Comparison of ENCODE assay signal across 8 cellular contexts in the genomic region with DNA sequence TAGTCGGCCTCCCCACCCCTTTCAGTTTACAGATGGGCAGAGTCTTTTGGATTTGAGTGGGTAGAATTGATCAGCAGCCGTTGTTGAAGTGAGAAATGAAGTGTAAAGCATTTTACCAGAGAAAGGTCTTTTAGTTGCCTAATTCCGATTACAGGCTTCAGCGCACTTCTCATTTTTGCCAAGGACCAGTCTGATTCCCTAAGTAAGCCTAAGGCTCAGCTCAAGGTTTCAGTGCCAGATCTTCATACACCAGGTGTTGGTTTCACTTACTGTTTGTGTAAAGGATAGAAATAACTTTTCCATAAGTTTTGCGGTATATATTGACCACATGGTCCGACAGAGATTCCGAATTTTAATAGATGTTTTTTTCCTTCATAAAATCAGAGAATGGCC.
DNase-seq lines count a peak whose midpoint lies in the region; ATAC-seq and TF ChIP-seq lines count a peak whose summit lies in the region.

No MANE protein-coding gene starts in this region.

- no peak overlapping the region for H2BK120ac ChIP-seq in mesenchymal stem cell (ENCODE audit: low read depth, low read length)

- peaks cover 21% of the 10 kb centered on the region for H3K4me1 ChIP-seq in cardiac muscle cell (ENCODE audit: low read depth)
- H3K4me1 ChIP-seq in adrenal gland (replicated peaks in 1 of 2), result peaks cover 28 to 62% of the 10 kb centered on the region in 2 donors
- H3K4me1 ChIP-seq in mesenchymal stem cell (ENCODE audit: control insufficient read depth, insufficient read depth, low read depth, low read length), result peaks cover 9% of the 10 kb centered on the region
- peaks cover 15 to 24% of the 10 kb centered on the region in 2 donors for H3K4me1 ChIP-seq in uterus

- H3K36me3 ChIP-seq in cardiac muscle cell (no peaks in the 10 kb centered on the region), adrenal gland (replicated peaks in 1 of 2) (no peaks in the 10 kb centered on the region), mesenchymal stem cell (ENCODE audit: control insufficient read depth in 1 of 2, insufficient read depth in 2 of 2, low read depth in 1 of 2, low read length in 2 of 2) (peaks cover 0 to 7% of the 10 kb centered on the region in 2 experiments), uterus (no peaks in the 10 kb centered on the region)

- H2AK5ac ChIP-seq in mesenchymal stem cell (ENCODE audit: low read length, severe bottlenecking), result peak overlapping the region; percentile 91

- H3K27ac ChIP-seq in cardiac muscle cell, result peak overlapping the region; percentile 91
- peak overlapping the region in 3 of 5 donors; percentile 28 to 93 (median 83) for H3K27ac ChIP-seq in adrenal gland
- H3K27ac ChIP-seq in mesenchymal stem cell (ENCODE audit: low read length, poor library complexity, severe bottlenecking), result peak overlapping the region; percentile 96
- H3K27ac ChIP-seq in uterus, result peak overlapping the region; percentile 91 to 93

- TF ChIP-seq CTCF in cardiac muscle cell (IDR thresholded peaks at IDR 0.05; ENCODE audit: low read depth, low read length) (no peak), adrenal gland (IDR thresholded peaks at IDR 0.05) (no peak), uterus (IDR thresholded peaks at IDR 0.05) (no peak)

- H3K14ac ChIP-seq in mesenchymal stem cell (ENCODE audit: low read length in 2 of 2), result no peak overlapping the region

- H3K27me3 ChIP-seq in cardiac muscle cell (no peaks in the 10 kb centered on the region), adrenal gland (no peaks in the 10 kb centered on the region), mesenchymal stem cell (ENCODE audit: control insufficient read depth in 1 of 2, insufficient read depth in 1 of 2, low read length in 2 of 2) (no peaks in the 10 kb centered on the region), uterus (no peaks in the 10 kb centered on the region)

- H2AFZ ChIP-seq in mesenchymal stem cell (ENCODE audit: low read depth, low read length), result no peak overlapping the region

- TF ChIP-seq POLR2A in adrenal gland (IDR thresholded peaks at IDR 0.05) (no peak), uterus (IDR thresholded peaks at IDR 0.05) (no peak)

- H3K4ac ChIP-seq in mesenchymal stem cell (ENCODE audit: low read depth in 1 of 2, low read length in 2 of 2), result no peak overlapping the region

- H3K18ac ChIP-seq in mesenchymal stem cell (ENCODE audit: low read depth in 1 of 2, low read length in 2 of 2), result no peak overlapping the region

- H3K23ac ChIP-seq in mesenchymal stem cell (ENCODE audit: low read length in 2 of 2), result no peak overlapping the region

- no peak overlapping the region for H4K91ac ChIP-seq in mesenchymal stem cell (ENCODE audit: low read length)

- intact Hi-C loops in left ventricle myocardium superior (cut with micrococcal nuclease), result no loop called here
- intact Hi-C loops in adrenal gland (cut with DNase I), result no loop called here
- intact Hi-C loops in uterus (cut with DNase I; ENCODE audit: low total_unique reads), result no loop called here

- H2BK5ac ChIP-seq in mesenchymal stem cell (ENCODE audit: low read depth, low read length, poor library complexity, severe bottlenecking), result peak overlapping the region; percentile 91

- H3K4me2 ChIP-seq in mesenchymal stem cell (ENCODE audit: low read length, poor library complexity, severe bottlenecking), result peak overlapping the region; percentile 28

- H4K8ac ChIP-seq in mesenchymal stem cell (ENCODE audit: low read length), result no peak overlapping the region

- H2BK12ac ChIP-seq in mesenchymal stem cell (ENCODE audit: low read length in 2 of 2), result peak overlapping the region in 1 of 2 experiments; percentile 63

- WGBS in adrenal gland, 4 donors, result 72 to 82% (median 76%) methylated on average over 7 of the region's 7 CpGs
- WGBS in mesenchymal stem cell, result 84% methylated on average over 6 of the region's 7 CpGs

- no peak overlapping the region for H2BK15ac ChIP-seq in mesenchymal stem cell (ENCODE audit: low read depth, poor library complexity, severe bottlenecking)

- no peak for ATAC-seq in left ventricle myocardium superior

- H3K9me3 ChIP-seq in cardiac muscle cell (ENCODE audit: low read depth) (no peaks in the 10 kb centered on the region), adrenal gland (replicated peaks in 1 of 3) (no peaks in the 10 kb centered on the region), mesenchymal stem cell (ENCODE audit: control insufficient read depth, low read length) (no peaks in the 10 kb centered on the region), uterus (no peaks in the 10 kb centered on the region)

- no peak overlapping the region for H3K4me3 ChIP-seq in cardiac muscle cell
- H3K4me3 ChIP-seq in adrenal gland, result no peak overlapping the region
- peak overlapping the region in 1 of 2 experiments; percentile 84 for H3K4me3 ChIP-seq in mesenchymal stem cell (ENCODE audit: insufficient read depth in 1 of 2, low read depth in 1 of 2, low read length in 2 of 2)
- H3K4me3 ChIP-seq in uterus, result no peak overlapping the region

- DNase-seq in cardiac muscle cell (ENCODE audit: low read depth in 1 of 2, low spot score in 1 of 2), result no peak
- no peak for DNase-seq in left ventricle myocardium superior
- DNase-seq in adrenal gland, result no peak
- peak; percentile 38 for DNase-seq in mesenchymal stem cell
- DNase-seq in uterus, result no peak
- no peak for DNase-seq in NCI-H524 treated with DMSO at 0.1 percent for 48 hours (lab: John Stamatoyannopoulos, UW)
- DNase-seq in NCI-H69 (lab: John Stamatoyannopoulos, UW), result no peak
- DNase-seq in HT-29 (ENCODE audit: low spot score), result no peak

- H3K79me1 ChIP-seq in mesenchymal stem cell (replicated peaks; ENCODE audit: low read length, poor library complexity, severe bottlenecking), result peaks cover 1% of the 10 kb centered on the region

- H3K9ac ChIP-seq in mesenchymal stem cell (ENCODE audit: low read length), result peak overlapping the region; percentile 94
